20 cellular contexts compared by ENCODE assay signal in the genomic region with DNA sequence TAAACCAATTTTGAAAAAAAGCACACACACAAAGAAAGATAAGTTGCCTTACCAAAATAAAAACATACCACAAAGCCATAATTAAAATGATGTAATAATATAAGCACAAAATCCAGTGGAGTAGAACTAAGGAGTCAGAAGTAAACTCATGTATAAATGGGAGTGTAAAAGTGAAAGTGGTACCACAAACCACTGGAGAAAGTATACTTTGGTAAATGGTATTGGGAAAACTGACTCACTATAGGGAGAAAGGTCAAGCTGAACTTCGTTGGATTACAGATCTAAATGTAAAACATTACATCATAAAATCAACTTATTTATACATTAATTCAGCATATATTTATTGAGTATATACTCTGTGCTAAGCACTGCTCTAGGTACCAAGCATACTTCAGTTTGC. TPM values are rescaled to one million over a fixed set of nuclear protein-coding genes. Genes with fewer than 3 reads are reported as not detected.
"Had no signal": no experiment of that assay in that cellular context is flagged by ENCODE, and none has a peak within 500 bp of the region (broad histone marks: within the 10 kb centered on the region; RNA-seq: fewer than 3 reads in every experiment).

No MANE protein-coding gene starts in this region.

- H3K9me3 ChIP-seq: gastrocnemius medialis, thyroid gland had no signal

- DNase-seq: activated B cell treated with CpG ODN at 0.5 μM for 24 hours; activated CD4-positive, alpha-beta T cell treated with anti-CD3 and anti-CD28 coated beads, Interleukin-2, amount 10 ng/mL, durations not matched to agents 24 days and 14 days; activated CD8-positive, alpha-beta memory T cell treated with anti-CD3 and anti-CD28 coated beads, Interleukin-2, amount 50 U/mL, for 4 hours; activated CD8-positive, alpha-beta T cell treated with anti-CD3 and anti-CD28 coated beads, Interleukin-2, amount 10 ng/mL, durations not matched to agents 7 days and 5 days; activated gamma-delta T cell; activated naive CD8-positive, alpha-beta T cell treated with anti-CD3 and anti-CD28 coated beads, Interleukin-2, amount 10 ng/mL, durations not matched to agents 7 days and 5 days; activated T-cell treated with anti-CD3 and anti-CD28 coated beads, Interleukin-2, amount 50 U/mL, for 48 hours; anterior cingulate cortex; dorsolateral prefrontal cortex; gastrocnemius medialis; heart right ventricle; left colon; lower lobe of right lung; midbrain; thyroid gland had no signal

- H3K4me3 ChIP-seq: dorsolateral prefrontal cortex, gastrocnemius medialis, heart right ventricle, lower lobe of right lung, thyroid gland had no signal

- H3K36me3 ChIP-seq: gastrocnemius medialis, heart right ventricle, lower lobe of right lung, thyroid gland had no signal

- ATAC-seq: activated CD8-positive, alpha-beta T cell treated with anti-CD3 and anti-CD28 coated beads, Interleukin-2, amount 10 ng/mL, durations not matched to agents 7 days and 5 days; gastrocnemius medialis; heart right ventricle; left colon; lower lobe of right lung; sciatic nerve had no signal

- H3K27me3 ChIP-seq: dorsolateral prefrontal cortex, gastrocnemius medialis, heart right ventricle, thyroid gland had no signal

- H3K27ac ChIP-seq: dorsolateral prefrontal cortex, gastrocnemius medialis, heart right ventricle, lower lobe of right lung, thyroid gland had no signal

- H3K4me1 ChIP-seq: gastrocnemius medialis, heart right ventricle, lower lobe of right lung, thyroid gland had no signal

RNA-seq across cellular contexts. Expression of a gene that starts 46.3 kb away (rescaled TPM):
- total RNA-seq: activated B cell treated with CpG ODN at 0.5 μM for 24 hours; activated CD4-positive, alpha-beta T cell treated with anti-CD3 and anti-CD28 coated beads, Interleukin-2, amount 10 ng/mL, durations not matched to agents 24 days and 14 days; activated CD8-positive, alpha-beta T cell treated with anti-CD3 and anti-CD28 coated beads, Interleukin-2, amount 10 ng/mL, durations not matched to agents 7 days and 5 days; activated naive CD8-positive, alpha-beta T cell treated with anti-CD3 and anti-CD28 coated beads, Interleukin-2, amount 10 ng/mL, durations not matched to agents 7 days and 5 days; bronchial epithelial cell; T-helper 2 cell treated with Interferon-gamma antibody and Interleukin-4, amounts not matched to agents 100 ng/mL and 5 ng/mL, for 36 hours had no signal
- polyA plus RNA-seq: esophagus, neural cell had no signal
